ENCODE assay signal across 8 cellular contexts in the genomic region with DNA sequence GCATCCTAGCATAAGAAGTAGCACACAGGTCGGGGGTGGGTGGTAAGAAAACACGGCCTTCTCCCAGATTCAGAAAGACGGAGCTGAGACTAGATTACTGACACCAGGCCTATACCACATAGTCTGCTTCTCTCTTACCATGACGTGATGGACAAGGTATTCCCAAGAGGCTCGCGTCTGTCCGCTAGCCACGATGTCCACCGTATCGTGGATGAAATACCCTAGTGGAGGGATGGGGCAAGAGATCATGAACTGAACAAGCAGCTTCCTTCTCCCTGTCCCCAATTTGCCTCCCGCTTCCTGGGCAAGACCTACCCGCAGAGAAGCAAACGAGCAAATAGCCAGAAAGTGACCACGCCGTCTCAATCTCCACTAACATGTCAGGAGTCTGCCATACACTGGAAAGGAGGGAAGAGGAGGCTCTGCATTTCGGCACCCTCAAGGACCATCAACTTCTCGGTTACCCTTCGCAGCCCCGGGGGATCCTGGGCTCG. TPM values are rescaled to one million over a fixed set of nuclear protein-coding genes. Genes with fewer than 3 reads are reported as not detected.
DNase-seq lines count a peak whose midpoint lies in the region; ATAC-seq, FAIRE-seq and TF ChIP-seq lines count a peak whose summit lies in the region.

No MANE protein-coding gene starts in this region.

- WGBS in lung, 2 donors, result 30 to 40% methylated on average over 20 of the region's 20 CpGs

- no peaks in the 10 kb centered on the region for H3K9me3 ChIP-seq in OCI-LY3 (ENCODE audit: insufficient read depth, low read length)
- H3K9me3 ChIP-seq in lung (ENCODE audit: control insufficient read depth in 2 of 2, insufficient read depth in 1 of 2, low read length in 1 of 2), result no peaks in the 10 kb centered on the region

- H3K4me3 ChIP-seq in ACC112 (ENCODE audit: low read depth, low read length), result peak overlapping the region; percentile 85
- peak overlapping the region; percentile 93 for H3K4me3 ChIP-seq in OCI-LY3 (ENCODE audit: low read length)
- peak overlapping the region; percentile 70 for H3K4me3 ChIP-seq in brain microvascular endothelial cell (ENCODE audit: low read depth, low read length)
- peak overlapping the region; percentile 39 for H3K4me3 ChIP-seq in lung

- H3K27ac ChIP-seq in ACC112 (ENCODE audit: low read depth, low read length), result peak overlapping the region; percentile 69
- H3K27ac ChIP-seq in OCI-LY3 (ENCODE audit: low read length), result peak overlapping the region; percentile 100
- peak overlapping the region; percentile 50 for H3K27ac ChIP-seq in brain microvascular endothelial cell
- H3K27ac ChIP-seq in lung (ENCODE audit: low read depth in 1 of 2, low read length in 1 of 2), result peak overlapping the region in 1 of 2 donors; percentile 92

- no peaks in the 10 kb centered on the region for H3K27me3 ChIP-seq in ACC112 (ENCODE audit: insufficient read depth, low read length)
- no peaks in the 10 kb centered on the region for H3K27me3 ChIP-seq in OCI-LY3 (ENCODE audit: low read depth, low read length)
- no peaks in the 10 kb centered on the region for H3K27me3 ChIP-seq in brain microvascular endothelial cell (replicated peaks)
- H3K27me3 ChIP-seq in lung (ENCODE audit: control insufficient read depth, insufficient read depth), result no peaks in the 10 kb centered on the region

- in situ Hi-C loops in brain microvascular endothelial cell (cut with HindIII; ENCODE audit: low pct_ligation_motif_present, low sequenced_read_pairs), result no loop called here

- peak; percentile 91 for TF ChIP-seq POLR2A in GM12891 (IDR thresholded peaks at IDR 0.05; ENCODE audit: low read depth, low read length)

- peaks cover 32% of the 10 kb centered on the region for H4K20me1 ChIP-seq in OCI-LY3 (ENCODE audit: insufficient read depth, low read length)

- H3K4me2 ChIP-seq in OCI-LY3 (ENCODE audit: low read length), result peak overlapping the region; percentile 99

- no peak for FAIRE-seq in GM12891 (lab: Jason Lieb, UNC)
- FAIRE-seq in D721Med (lab: Jason Lieb, UNC), result no peak

- ATAC-seq in lung (ENCODE audit: insufficient read depth, low FRiP score) (no peak), HG03354 (IDR thresholded peaks at IDR 0.05; ENCODE audit: poor library complexity, severe bottlenecking, unreplicated experiment) (no peak)

- H3K4me1 ChIP-seq in ACC112 (ENCODE audit: control insufficient read depth, insufficient read depth, low read length, unreplicated experiment) (peaks cover 23% of the 10 kb centered on the region), OCI-LY3 (ENCODE audit: low read length) (peaks cover 59% of the 10 kb centered on the region), lung (ENCODE audit: control insufficient read depth in 2 of 2, insufficient read depth in 2 of 2, low read length in 2 of 2) (peaks cover 0 to 3% of the 10 kb centered on the region in 2 donors)

- H3K79me2 ChIP-seq in ACC112 (ENCODE audit: control insufficient read depth, insufficient read depth, low read length, unreplicated experiment) (peaks cover 32% of the 10 kb centered on the region), OCI-LY3 (ENCODE audit: low read length) (peaks cover 61% of the 10 kb centered on the region)

- DNase-seq in GM12891 (ENCODE audit: insufficient read length, low spot score) (no peak), brain microvascular endothelial cell (peak; percentile 47), lung (ENCODE audit: low spot score) (no peak), D721Med (ENCODE audit: insufficient read length, low spot score) (no peak), T-helper 9 cell (no peak)

- TF ChIP-seq CTCF in OCI-LY3 (IDR thresholded peaks at IDR 0.05; ENCODE audit: low read depth, low read length) (no peak), brain microvascular endothelial cell (IDR thresholded peaks at IDR 0.05; ENCODE audit: low read depth, low read length, missing control alignments) (peak; percentile 19), lung (IDR thresholded peaks at IDR 0.05; ENCODE audit: control extremely low read depth, extremely low read depth) (no peak), D721Med (IDR thresholded peaks at IDR 0.05; ENCODE audit: insufficient read depth, missing control alignments) (no peak)

- no peak overlapping the region for H2AFZ ChIP-seq in ACC112 (ENCODE audit: low read length, unreplicated experiment)
- H2AFZ ChIP-seq in OCI-LY3 (ENCODE audit: low read depth, low read length), result no peak overlapping the region

- peaks cover 27% of the 10 kb centered on the region for H3K36me3 ChIP-seq in ACC112 (ENCODE audit: insufficient read depth, low read length)
- peaks cover 44% of the 10 kb centered on the region for H3K36me3 ChIP-seq in OCI-LY3 (replicated peaks; ENCODE audit: low read depth, low read length)
- H3K36me3 ChIP-seq in brain microvascular endothelial cell (replicated peaks), result peaks cover 43% of the 10 kb centered on the region
- peaks cover 9 to 21% of the 10 kb centered on the region in 2 donors for H3K36me3 ChIP-seq in lung (ENCODE audit: control insufficient read depth in 2 of 2, insufficient read depth in 2 of 2, low read length in 2 of 2)

- H3K9ac ChIP-seq in OCI-LY3 (ENCODE audit: low read length), result peak overlapping the region; percentile 85

TF ChIP-seq in GM12891, 5 proteins besides CTCF, POLR2A, EP300 and RAD21:
- TF ChIP-seq TAF1 (IDR thresholded peaks at IDR 0.05; ENCODE audit: low read depth, low read length), result no peak
- 0 out of 2 replicates have a peak, but pooled peaks have one; percentile 4 for TF ChIP-seq SPI1 (IDR thresholded peaks at IDR 0.05; ENCODE audit: low read depth, low read length)
- TF ChIP-seq POLR2AphosphoS5 (IDR thresholded peaks at IDR 0.05; ENCODE audit: low read depth, low read length), result peak; percentile 88
- TF ChIP-seq PAX5 (IDR thresholded peaks at IDR 0.05; ENCODE audit: insufficient read depth, low read length, severe bottlenecking), result no peak
- TF ChIP-seq POU2F2 (IDR thresholded peaks at IDR 0.05; ENCODE audit: low read depth, low read length), result peak; percentile 54; the same call in 1 of the 2 replicates

RNA-seq across cellular contexts. Expression of gene TLCD1, which starts 0.8 kb away (rescaled TPM):
- 10.3 TPM for polyA plus RNA-seq in GM12891 (2012; ENCODE audit: low read depth, missing spikeins)
- total RNA-seq in lung, result 10 to 100 TPM in 1 of 2 donors, 1 to 10 TPM in 1; 3.8 to 32.0 TPM
- polyA plus RNA-seq in lung, result 10 to 100 TPM; 25.4 to 42.0 TPM

RNA-seq across cellular contexts. Expression of gene NEK8, which starts 3.4 kb away (rescaled TPM):
- polyA plus RNA-seq in GM12891 (2012; ENCODE audit: low read depth, missing spikeins), result 7.2 TPM
- 10 to 100 TPM in 1 of 2 donors, 1 to 10 TPM in 1; 5.7 to 14.7 TPM for total RNA-seq in lung
- polyA plus RNA-seq in lung, result 1 to 10 TPM; 5.1 to 9.2 TPM

RNA-seq across cellular contexts. Expression of gene RPL23A, which starts 5.4 kb away (rescaled TPM):
- polyA plus RNA-seq in GM12891 (2012; ENCODE audit: low read depth, missing spikeins), result 3,809 TPM
- total RNA-seq in lung, result 1,000 to 10,000 TPM in 1 of 2 donors, 100 to 1,000 TPM in 1; 528 to 1,109 TPM
- 1,000 to 10,000 TPM in 1 of 2 donors, 100 to 1,000 TPM in 1; 955 to 1,200 TPM for polyA plus RNA-seq in lung

RNA-seq across cellular contexts. Expression of gene RAB34, which starts 7.5 kb away (rescaled TPM):
- 5.3 TPM for polyA plus RNA-seq in GM12891 (2012; ENCODE audit: low read depth, missing spikeins)
- 10 to 100 TPM; 77.8 to 91.8 TPM for total RNA-seq in lung
- polyA plus RNA-seq in lung, result 100 to 1,000 TPM; 103 TPM

RNA-seq across cellular contexts. Expression of gene PROCA1, which starts 13.5 kb away (rescaled TPM):
- 2.1 TPM for polyA plus RNA-seq in GM12891 (2012; ENCODE audit: low read depth, missing spikeins)
- total RNA-seq in lung, result 1 to 10 TPM; 2.1 to 3.7 TPM
- polyA plus RNA-seq in lung, result 1 to 10 TPM; 1.2 to 3.4 TPM

Comparison
In these comparisons a context has a peak if more than half of its experiments do, and no peak if none do; other contexts are left out.
1. H3K4me3 ChIP-seq: peak in every context shown above with its lines; median percentile 93 in OCI-LY3; 85 in ACC112; 70 in brain microvascular endothelial cell; 39 in lung.